In the genomic region with DNA sequence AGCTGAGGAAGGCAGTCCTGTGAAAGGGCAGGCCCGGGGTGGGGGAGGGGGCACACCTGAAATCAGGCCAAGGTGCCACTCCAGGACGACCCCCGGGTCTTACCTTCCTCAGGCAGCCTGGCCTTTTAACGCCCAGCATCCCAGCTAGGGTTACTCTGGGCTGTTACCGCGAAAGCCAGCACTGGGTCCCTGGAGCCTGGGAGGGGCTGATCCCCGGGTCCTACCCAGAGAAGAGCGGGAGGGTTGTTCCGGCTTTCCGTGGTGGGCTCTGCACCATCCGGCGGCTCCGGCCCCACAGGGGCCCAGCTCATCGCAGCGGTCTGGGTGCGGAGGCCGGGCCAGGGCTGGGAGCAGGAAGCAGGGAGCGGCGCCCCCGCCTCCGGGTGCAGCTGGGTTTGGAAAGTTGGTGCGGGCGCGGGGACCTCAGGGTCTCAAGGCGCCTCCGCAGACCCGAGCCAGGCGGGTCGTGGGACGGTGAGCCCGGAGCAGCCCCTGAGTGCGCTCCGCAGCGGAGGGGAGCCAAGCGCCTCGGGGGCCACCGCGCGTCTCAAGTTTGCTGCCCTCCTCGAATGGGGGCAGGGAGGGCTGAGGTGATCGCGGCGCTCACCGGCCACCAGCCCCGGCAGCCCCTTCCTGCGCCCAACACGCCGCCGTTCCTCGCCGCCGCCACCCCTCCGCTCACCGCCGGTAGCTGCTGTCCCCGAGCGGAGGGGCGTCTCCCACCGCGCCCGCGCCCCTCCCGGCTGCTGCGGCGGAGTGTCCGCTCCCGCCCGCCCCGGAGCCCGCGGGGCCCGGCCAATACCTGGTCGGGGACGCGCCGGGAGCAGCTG, we compare ENCODE assay signal across 8 cellular contexts. TPM values are rescaled to one million over a fixed set of nuclear protein-coding genes. Genes with fewer than 3 reads are reported as not detected.
DNase-seq lines count a peak whose midpoint lies in the region; ATAC-seq and TF ChIP-seq lines count a peak whose summit lies in the region.

No MANE protein-coding gene starts in this region.

- peaks cover 36% of the 10 kb centered on the region for H3K27me3 ChIP-seq in BJ (ENCODE audit: control insufficient read depth, insufficient read depth, low read length)
- H3K27me3 ChIP-seq in Panc1 (ENCODE audit: control insufficient read depth, insufficient read depth, low read length), result peaks cover 27% of the 10 kb centered on the region
- H3K27me3 ChIP-seq in neuronal stem cell (ENCODE audit: control insufficient read depth in 3 of 3, insufficient read depth in 3 of 3, low read depth in 1 of 3, low read length in 3 of 3), result peaks cover 0 to 97% (median 39%) of the 10 kb centered on the region in 3 experiments

- H3K9me3 Mint-ChIP-seq in activated naive CD4-positive, alpha-beta T cell treated with anti-CD3 and anti-CD28 coated beads for 36 hours, result no peaks in the 10 kb centered on the region

- H2BK12ac ChIP-seq in neuronal stem cell (ENCODE audit: low read length), result no peak overlapping the region

- no peak overlapping the region for H2BK120ac ChIP-seq in neuronal stem cell (ENCODE audit: low read depth, low read length)

- in situ Hi-C loops in Panc1 (cut with HindIII; ENCODE audit: low pct_unique_long_range_greater_than_20kb, low sequenced_read_pairs), result no loop called here

- peak overlapping the region; percentile 28 for H3K4me3 ChIP-seq in BJ (ENCODE audit: low read depth, low read length)
- peak overlapping the region; percentile 41 to 44 for H3K4me3 ChIP-seq in Panc1 (ENCODE audit: low read depth in 2 of 2, low read length in 2 of 2)
- H3K4me3 ChIP-seq in foreskin fibroblast (ENCODE audit: low read depth in 1 of 2, low read length in 2 of 2), result peak overlapping the region; percentile 32 to 39
- peak overlapping the region; percentile 26 to 81 for H3K4me3 ChIP-seq in neuronal stem cell (ENCODE audit: low read length in 2 of 2)

- peak overlapping the region; percentile 81 for H3K23ac ChIP-seq in neuronal stem cell (ENCODE audit: low read depth, low read length, poor library complexity)

- H3K4me3 Mint-ChIP-seq in activated naive CD4-positive, alpha-beta T cell treated with anti-CD3 and anti-CD28 coated beads for 36 hours, result no peak overlapping the region

- peaks cover 5% of the 10 kb centered on the region for H3K4me1 Mint-ChIP-seq in activated naive CD4-positive, alpha-beta T cell treated with anti-CD3 and anti-CD28 coated beads for 36 hours (ENCODE audit: low read depth)

- TF ChIP-seq CTCF in BJ (IDR thresholded peaks at IDR 0.05; ENCODE audit: insufficient read depth, low read depth, low read length) (no peak), Panc1 (IDR thresholded peaks at IDR 0.05) (no peak), foreskin fibroblast (IDR thresholded peaks at IDR 0.05; ENCODE audit: low read depth, low read length) (no peak)

- H3K9me3 ChIP-seq in Panc1 (ENCODE audit: control insufficient read depth, insufficient read depth, low read depth, low read length), result no peaks in the 10 kb centered on the region
- no peaks in the 10 kb centered on the region for H3K9me3 ChIP-seq in neuronal stem cell (replicated peaks in 1 of 2; ENCODE audit: control insufficient read depth in 2 of 2, insufficient read depth in 1 of 2, low read depth in 1 of 2, low read length in 2 of 2)

- H3K4ac ChIP-seq in neuronal stem cell (ENCODE audit: low read length), result no peak overlapping the region

- H3K36me3 Mint-ChIP-seq in activated naive CD4-positive, alpha-beta T cell treated with anti-CD3 and anti-CD28 coated beads for 36 hours (ENCODE audit: low read depth), result no peaks in the 10 kb centered on the region

- H3K9ac ChIP-seq in neuronal stem cell (ENCODE audit: low read depth, low read length, poor library complexity), result peak overlapping the region; percentile 96

- intact Hi-C loops in Panc1 (cut with micrococcal nuclease; ENCODE audit: unreplicated experiment), result no loop called here
- intact Hi-C loops in activated naive CD4-positive, alpha-beta T cell treated with anti-CD3 and anti-CD28 coated beads for 36 hours (cut with micrococcal nuclease), result no loop called here

- peak; percentile 21 for ATAC-seq in Panc1
- no peak for ATAC-seq in HG02759 (IDR thresholded peaks at IDR 0.05; ENCODE audit: unreplicated experiment)

- H4K8ac ChIP-seq in neuronal stem cell (ENCODE audit: low read depth, low read length), result no peak overlapping the region

- H3K36me3 ChIP-seq in BJ (ENCODE audit: control insufficient read depth, insufficient read depth, low read length) (no peaks in the 10 kb centered on the region), Panc1 (ENCODE audit: control insufficient read depth, insufficient read depth, low read length) (no peaks in the 10 kb centered on the region), neuronal stem cell (replicated peaks in 1 of 2; ENCODE audit: control insufficient read depth in 2 of 2, insufficient read depth in 2 of 2, low read length in 2 of 2) (no peaks in the 10 kb centered on the region)

- no peak overlapping the region for H3K27ac Mint-ChIP-seq in activated naive CD4-positive, alpha-beta T cell treated with anti-CD3 and anti-CD28 coated beads for 36 hours

- peaks cover 52% of the 10 kb centered on the region for H3K27me3 Mint-ChIP-seq in activated naive CD4-positive, alpha-beta T cell treated with anti-CD3 and anti-CD28 coated beads for 36 hours (ENCODE audit: low read depth)

- peak overlapping the region; percentile 85 for H2AFZ ChIP-seq in neuronal stem cell (ENCODE audit: low read length)

- H2BK15ac ChIP-seq in neuronal stem cell (ENCODE audit: low read length), result peak overlapping the region; percentile 31

- H3K4me2 ChIP-seq in neuronal stem cell (ENCODE audit: insufficient read depth, low read length, poor library complexity, severe bottlenecking), result peak overlapping the region; percentile 96

- no peak overlapping the region for H3K27ac ChIP-seq in Panc1 (ENCODE audit: low read length)
- no peak overlapping the region for H3K27ac ChIP-seq in neuronal stem cell (replicated peaks; ENCODE audit: low read length)

- WGBS in neuronal stem cell (ENCODE audit: extremely low coverage in 2 of 2, insufficient read length in 2 of 2, insufficient replicate concordance in 1 of 2), 2 donors, result no CpG with 5 or more reads among the region's 76 CpGs

- H3K4me1 ChIP-seq in Panc1 (ENCODE audit: control insufficient read depth, insufficient read depth, low read length), result peaks cover 3% of the 10 kb centered on the region; the same call in 1 of the 2 replicates
- H3K4me1 ChIP-seq in neuronal stem cell (ENCODE audit: control insufficient read depth in 2 of 2, insufficient read depth in 1 of 2, low read depth in 1 of 2, low read length in 2 of 2), result peaks cover 13 to 40% of the 10 kb centered on the region in 2 donors

- CTCF ChIA-PET in BJ (lab: Yijun Ruan, JAX), result interaction anchor here (0.9 to 3.0 kb wide), 3 partner anchors 8 to 107 kb away, joined by 3 to 17 read pairs (median 5); no protein-coding TSS in a partner anchor
- CTCF ChIA-PET in Panc1 (lab: Charles Lee), result no interaction called here
- CTCF ChIA-PET in activated naive CD4-positive, alpha-beta T cell treated with anti-CD3 and anti-CD28 coated beads for 36 hours (lab: Charles Lee), result interaction anchor here (1.0 to 1.9 kb wide), 3 partner anchors 9 to 107 kb away, joined by 5 to 8 read pairs (median 5); no protein-coding TSS in a partner anchor

- no peaks in the 10 kb centered on the region for H3K79me1 ChIP-seq in neuronal stem cell (ENCODE audit: low read depth, low read length)

- H2AK5ac ChIP-seq in neuronal stem cell (ENCODE audit: low read depth, low read length), result no peak overlapping the region

- no peak overlapping the region for H2BK5ac ChIP-seq in neuronal stem cell (ENCODE audit: low read length)

- BruUV-seq in Panc1 (replicated peaks; lab: Mats Ljungman, UMichigan), result no TSS peak

- H4K91ac ChIP-seq in neuronal stem cell (ENCODE audit: low read depth, low read length, poor library complexity), result no peak overlapping the region

- POLR2A ChIA-PET in BJ (lab: Charles Lee) (no interaction called here), Panc1 (lab: Charles Lee) (interaction anchor here (0.6 kb wide), 1 partner anchor 1193 kb away, joined by 7 read pairs; no protein-coding TSS in a partner anchor)

- no peak for DNase-seq in BJ (ENCODE audit: low read depth)
- DNase-seq in Panc1 (ENCODE audit: low read depth, low spot score), result no peak
- DNase-seq in foreskin fibroblast, result peak in 1 of 2 donors; percentile 10
- DNase-seq in neuronal stem cell (ENCODE audit: low spot score), result no peak
- DNase-seq in stimulated activated CD4-positive, alpha-beta T cell treated with anti-CD3 and anti-CD28 coated beads, Interleukin-2, amount 100 ng/mL, for 48 hours, result no peak
- DNase-seq in activated naive CD4-positive, alpha-beta T cell treated with anti-CD3 and anti-CD28 coated beads for 36 hours, result no peak
- no peak for DNase-seq in NCI-H1694 (lab: John Stamatoyannopoulos, UW)

- peak overlapping the region; percentile 6 for H3K14ac ChIP-seq in neuronal stem cell (ENCODE audit: low read length)

- peak overlapping the region; percentile 90 for H3K18ac ChIP-seq in neuronal stem cell (ENCODE audit: low read length)

RNA-seq across cellular contexts. Expression of a gene that starts 0.8 kb away (rescaled TPM):
- polyA plus RNA-seq in BJ (2011; rRNA removed), result 0.04 TPM in 1 of 2 replicates, not detected in the other
- polyA minus RNA-seq in BJ (2011; rRNA and poly(A)+ RNA removed), result not detected in 2 replicates
- not detected for total RNA-seq in Panc1 (2021; ENCODE audit: unreplicated experiment)
- 0.08 TPM for polyA plus RNA-seq in Panc1 (2012; ENCODE audit: insufficient read length)
- polyA plus RNA-seq in neuronal stem cell (2013, experiment 1 of 2), result 2.3 TPM
- polyA plus RNA-seq in neuronal stem cell (2013, experiment 2 of 2), result 2.4 TPM
- total RNA-seq in activated naive CD4-positive, alpha-beta T cell treated with anti-CD3 and anti-CD28 coated beads for 36 hours, result not detected
